In genomic region chr6:165183496-165184140, GRCh38 we compare ENCODE assay signal across 18 cellular contexts.
"Had no signal": no experiment of that assay in that cellular context is flagged by ENCODE, and none has a peak within 500 bp of the region (broad histone marks: within the 10 kb centered on the region; RNA-seq: fewer than 3 reads in every experiment).

No MANE protein-coding gene starts in this region.

- H3K27ac ChIP-seq: ascending aorta, colonic mucosa, foreskin keratinocyte, stomach, VCaP had no signal

- H3K36me3 ChIP-seq: ascending aorta, colonic mucosa, right atrium auricular region, stomach had no signal

- H3K4me3 ChIP-seq: ascending aorta, colonic mucosa, right atrium auricular region, stomach had no signal

- H3K27me3 ChIP-seq: ascending aorta, colonic mucosa, foreskin keratinocyte, right atrium auricular region, stomach had no signal

- H3K9me3 ChIP-seq: ascending aorta, colonic mucosa, right atrium auricular region had no signal

- DNase-seq: activated CD4-positive, alpha-beta T cell treated with anti-CD3 and anti-CD28 coated beads for 1 hour; activated CD4-positive, alpha-beta T cell treated with anti-CD3 and anti-CD28 coated beads, Interleukin-2, amount 50 U/mL, for 4 hours; activated naive CD4-positive, alpha-beta T cell treated with anti-CD3 and anti-CD28 coated beads for 36 hours; activated naive CD8-positive, alpha-beta T cell treated with anti-CD3 and anti-CD28 coated beads, Interleukin-2, amount 50 U/mL, for 24 hours; activated T-cell treated with anti-CD3 and anti-CD28 coated beads for 4 hours; colonic mucosa; effector CD4-positive, alpha-beta T cell; foreskin keratinocyte; kidney glomerular epithelial cell; mesenchymal stem cell; stomach; T-helper 1 cell; T1000 had no signal

- ATAC-seq: activated naive CD8-positive, alpha-beta T cell treated with anti-CD3 and anti-CD28 coated beads, Interleukin-2, amount 50 U/mL, for 24 hours; activated T-helper 17 cell treated with anti-CD3 and anti-CD28 coated beads, Interleukin-2, amount 50 U/mL, for 72 hours; foreskin keratinocyte had no signal

- H3K4me1 ChIP-seq: ascending aorta, colonic mucosa, foreskin keratinocyte, right atrium auricular region, stomach had no signal

- FAIRE-seq: bronchial epithelial cell had no signal
